ENCODE assay signal across 8 cellular contexts in the genomic region with DNA sequence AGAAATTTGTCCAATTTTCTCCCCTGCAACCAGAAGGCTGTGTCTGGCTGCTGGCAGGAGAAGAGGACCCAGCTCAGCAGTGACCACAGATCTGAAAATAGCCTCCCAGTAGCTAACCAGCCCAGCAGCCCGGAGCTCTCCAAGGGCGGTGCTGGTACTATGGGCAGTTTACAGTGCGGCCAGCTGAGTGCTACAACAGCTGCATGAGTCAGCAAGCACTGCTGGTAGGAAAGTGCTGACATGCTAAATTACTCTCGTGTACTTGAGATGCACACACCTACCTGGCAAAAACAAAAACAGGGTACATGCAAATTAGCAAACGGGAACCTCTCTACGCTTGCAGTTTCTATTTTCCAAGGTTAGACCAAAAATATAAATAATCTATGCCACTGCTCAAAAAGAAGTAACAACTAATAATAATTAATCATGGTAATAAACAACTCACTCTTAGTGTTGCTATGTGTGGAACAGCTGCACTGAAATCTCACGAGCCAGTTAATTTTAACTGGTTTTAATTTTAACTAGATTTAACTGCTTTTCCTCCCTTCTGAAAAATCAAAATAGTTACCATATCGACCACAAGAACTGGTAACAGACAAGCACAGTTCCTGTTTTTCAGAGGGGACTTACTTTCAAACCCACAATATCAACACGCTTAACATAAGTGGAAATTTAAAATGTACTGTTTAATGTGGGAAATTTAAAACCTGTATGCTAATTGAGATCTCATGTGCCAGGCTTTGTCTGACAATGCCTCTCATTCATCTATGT. TPM values are rescaled to one million over a fixed set of nuclear protein-coding genes. Genes with fewer than 3 reads are reported as not detected.
DNase-seq lines count a peak whose midpoint lies in the region; ATAC-seq, FAIRE-seq and TF ChIP-seq lines count a peak whose summit lies in the region.

No MANE protein-coding gene starts in this region.

- no peak overlapping the region for H3K9ac ChIP-seq in parathyroid adenoma

- FAIRE-seq in RCC 7860 (lab: Jason Lieb, UNC) = peak; percentile 82

- H3K4me1 Mint-ChIP-seq in activated naive CD8-positive, alpha-beta T cell treated with anti-CD3 and anti-CD28 coated beads, Interleukin-2, amount 10 ng/mL, durations not matched to agents 7 days and 5 days = peaks cover 83% of the 10 kb centered on the region

- DNase-seq in DMS 273 treated with DMSO at 0.1 percent for 48 hours (lab: John Stamatoyannopoulos, UW) (peak; percentile 37), RCC 7860 (ENCODE audit: low spot score) (peak; percentile 77), Right ventricle myocardium inferior (ENCODE audit: missing footprints) (peak; percentile 91), GF-D8 (lab: John Stamatoyannopoulos, UW) (no peak)
- DNase-seq in activated naive CD8-positive, alpha-beta T cell treated with anti-CD3 and anti-CD28 coated beads, Interleukin-2, amount 10 ng/mL, durations not matched to agents 7 days and 5 days = peak; percentile 56

- intact Hi-C loops in Right ventricle myocardium inferior (cut with DNase I) = loop anchor here (1.0 to 5.0 kb wide), 2 partner anchors 66 to 103 kb away; no protein-coding TSS in a partner anchor

- peaks cover 35% of the 10 kb centered on the region for H3K36me3 Mint-ChIP-seq in activated naive CD8-positive, alpha-beta T cell treated with anti-CD3 and anti-CD28 coated beads, Interleukin-2, amount 10 ng/mL, durations not matched to agents 7 days and 5 days

- peaks cover 17% of the 10 kb centered on the region for H3K4me1 ChIP-seq in parathyroid adenoma

- H3K27me3 ChIP-seq in parathyroid adenoma (ENCODE audit: control insufficient read depth, insufficient read depth, low read length) = no peaks in the 10 kb centered on the region

- no peaks in the 10 kb centered on the region for H3K27me3 Mint-ChIP-seq in activated naive CD8-positive, alpha-beta T cell treated with anti-CD3 and anti-CD28 coated beads, Interleukin-2, amount 10 ng/mL, durations not matched to agents 7 days and 5 days

- H3K4me3 Mint-ChIP-seq in activated naive CD8-positive, alpha-beta T cell treated with anti-CD3 and anti-CD28 coated beads, Interleukin-2, amount 10 ng/mL, durations not matched to agents 7 days and 5 days = peak overlapping the region; percentile 86

- no peaks in the 10 kb centered on the region for H3K9me3 Mint-ChIP-seq in activated naive CD8-positive, alpha-beta T cell treated with anti-CD3 and anti-CD28 coated beads, Interleukin-2, amount 10 ng/mL, durations not matched to agents 7 days and 5 days

- peak overlapping the region; percentile 36 for H3K4me2 ChIP-seq in parathyroid adenoma (ENCODE audit: low read length)

- ATAC-seq in GM21360 (IDR thresholded peaks at IDR 0.05; ENCODE audit: unreplicated experiment) = peak; percentile 35
- ATAC-seq in HG03521 (IDR thresholded peaks at IDR 0.05; ENCODE audit: unreplicated experiment) = peak; percentile 61
- ATAC-seq in activated naive CD8-positive, alpha-beta T cell treated with anti-CD3 and anti-CD28 coated beads, Interleukin-2, amount 10 ng/mL, durations not matched to agents 7 days and 5 days (ENCODE audit: low read depth) = peak; percentile 44
- peak; percentile 100 for ATAC-seq in Right ventricle myocardium inferior

- peak overlapping the region; percentile 61 for H3K27ac ChIP-seq in parathyroid adenoma

- no peaks in the 10 kb centered on the region for H3K36me3 ChIP-seq in parathyroid adenoma (ENCODE audit: control insufficient read depth, insufficient read depth, low read length)

- no peak for TF ChIP-seq CTCF in parathyroid adenoma (IDR thresholded peaks at IDR 0.05)

- H2AFZ ChIP-seq in parathyroid adenoma = peak overlapping the region; percentile 17

- no peaks in the 10 kb centered on the region for H3K9me3 ChIP-seq in parathyroid adenoma (ENCODE audit: control insufficient read depth, low read length)

- POLR2A ChIA-PET in activated naive CD8-positive, alpha-beta T cell treated with anti-CD3 and anti-CD28 coated beads, Interleukin-2, amount 10 ng/mL, durations not matched to agents 7 days and 5 days (lab: Charles Lee) = interaction anchor here (0.7 to 4.4 kb wide), 18 partner anchors 8 to 345 kb away, joined by 3 to 46 read pairs (median 5); no protein-coding TSS in a partner anchor

- peaks cover 8% of the 10 kb centered on the region for H3K79me2 ChIP-seq in parathyroid adenoma

- peak overlapping the region; percentile 95 for H3K27ac Mint-ChIP-seq in activated naive CD8-positive, alpha-beta T cell treated with anti-CD3 and anti-CD28 coated beads, Interleukin-2, amount 10 ng/mL, durations not matched to agents 7 days and 5 days

- H3K4me3 ChIP-seq in parathyroid adenoma (ENCODE audit: low read depth, low read length) = peak overlapping the region; percentile 11

RNA-seq across cellular contexts. Expression of a gene that starts 10.8 kb away (rescaled TPM):
- total RNA-seq in activated naive CD8-positive, alpha-beta T cell treated with anti-CD3 and anti-CD28 coated beads, Interleukin-2, amount 10 ng/mL, durations not matched to agents 7 days and 5 days = 10 to 100 TPM; 61.7 to 65.8 TPM
- 2.2 TPM for total RNA-seq in Right ventricle myocardium inferior

Comparison
In these comparisons a context has a peak if more than half of its experiments do, and no peak if none do; other contexts are left out.
1. ATAC-seq: peak in every context shown above with its lines; median percentile 100 in Right ventricle myocardium inferior; 61 in HG03521; 44 in activated naive CD8-positive, alpha-beta T cell treated with anti-CD3 and anti-CD28 coated beads, Interleukin-2, amount 10 ng/mL, durations not matched to agents 7 days and 5 days; 35 in GM21360.
2. RNA of a gene that starts 10.8 kb away (total RNA-seq): 61.7 to 65.8 TPM in activated naive CD8-positive, alpha-beta T cell treated with anti-CD3 and anti-CD28 coated beads, Interleukin-2, amount 10 ng/mL, durations not matched to agents 7 days and 5 days; 2.2 TPM in Right ventricle myocardium inferior (single experiment); every median in the first group is over 10 times any median in the second.